ENCODE assay signal across 8 cellular contexts in genomic region chr12:121465921-121466799, GRCh38.
A peak's percentile ranks its signal among the peaks of the same experiment; 100 is the strongest.
DNase-seq lines count a peak whose midpoint lies in the region; ATAC-seq and TF ChIP-seq lines count a peak whose summit lies in the region.

No MANE protein-coding gene starts in this region.

- no peaks in the 10 kb centered on the region for H3K9me2 ChIP-seq in Karpas-422 (replicated peaks; ENCODE audit: insufficient read depth, low read length)
- no peaks in the 10 kb centered on the region for H3K9me2 ChIP-seq in neural cell (ENCODE audit: insufficient read depth, low read length)

- peak overlapping the region; percentile 76 for H3K27ac ChIP-seq in Karpas-422 (ENCODE audit: low read length)
- no peak overlapping the region for H3K27ac ChIP-seq in neural cell (ENCODE audit: low read length)
- H3K27ac ChIP-seq in uterus = peak overlapping the region in 1 of 2 donors; percentile 62

- H3K9me3 ChIP-seq in Karpas-422 (ENCODE audit: low read length) = no peaks in the 10 kb centered on the region
- no peaks in the 10 kb centered on the region for H3K9me3 ChIP-seq in endocrine pancreas (ENCODE audit: control insufficient read depth, low read length)
- H3K9me3 ChIP-seq in neural cell (ENCODE audit: low read length) = no peaks in the 10 kb centered on the region
- no peaks in the 10 kb centered on the region for H3K9me3 ChIP-seq in uterus

- TF ChIP-seq RAD21 in neural cell (conservative IDR thresholded peaks at IDR 0.05) = no peak

- peak; percentile 35 for DNase-seq in ELF-1 (ENCODE audit: low read depth, low spot score)
- DNase-seq in Karpas-422 = peak; percentile 83
- peak; percentile 33 for DNase-seq in activated CD4-positive, alpha-beta T cell treated with anti-CD3 and anti-CD28 coated beads, Interleukin-2, amount 50 U/mL, for 1 hour
- DNase-seq in uterus = no peak
- DNase-seq in NCI-H1092 treated with DMSO at 0.1 percent for 48 hours (lab: John Stamatoyannopoulos, UW) = no peak

- H3K4me3 ChIP-seq in Karpas-422 (ENCODE audit: low read length) (peak overlapping the region; percentile 88), endocrine pancreas (ENCODE audit: control insufficient read depth, insufficient read depth, low read length) (peak overlapping the region; percentile 35), neural cell (ENCODE audit: low read length) (peak overlapping the region; percentile 65), uterus (peak overlapping the region; percentile 20 to 50)

- H3K36me3 ChIP-seq in Karpas-422 (ENCODE audit: insufficient read depth, low read length) = peaks cover 8% of the 10 kb centered on the region; the same call in 1 of the 2 replicates
- no peaks in the 10 kb centered on the region for H3K36me3 ChIP-seq in endocrine pancreas (ENCODE audit: control insufficient read depth, insufficient read depth, low read length)
- H3K36me3 ChIP-seq in neural cell (ENCODE audit: insufficient read depth, low read length) = no peaks in the 10 kb centered on the region
- H3K36me3 ChIP-seq in uterus = no peaks in the 10 kb centered on the region

- H3K4me1 ChIP-seq in Karpas-422 (ENCODE audit: low read length) = peaks cover 23% of the 10 kb centered on the region
- H3K4me1 ChIP-seq in endocrine pancreas (ENCODE audit: control insufficient read depth, insufficient read depth, low read length) = no peaks in the 10 kb centered on the region
- no peaks in the 10 kb centered on the region for H3K4me1 ChIP-seq in uterus

- H3K79me2 ChIP-seq in Karpas-422 (ENCODE audit: low read length) = peaks cover 53% of the 10 kb centered on the region
- peaks cover 29% of the 10 kb centered on the region for H3K79me2 ChIP-seq in neural cell (replicated peaks; ENCODE audit: insufficient read depth, low read length)

- TF ChIP-seq EP300 in neural cell (conservative IDR thresholded peaks at IDR 0.05; ENCODE audit: poor library complexity, severe bottlenecking) = no peak

- TF ChIP-seq CTCF in neural cell (IDR thresholded peaks at IDR 0.05; ENCODE audit: poor library complexity, severe bottlenecking) (no peak), uterus (IDR thresholded peaks at IDR 0.05) (no peak)

- H3K9ac ChIP-seq in Karpas-422 (ENCODE audit: low read length) (peak overlapping the region; percentile 89), endocrine pancreas (ENCODE audit: control insufficient read depth, insufficient read depth, low read length) (peak overlapping the region; percentile 60), neural cell (ENCODE audit: low read length) (peak overlapping the region; percentile 62)

- peak overlapping the region; percentile 47; the same call in 1 of the 2 replicates for H2AFZ ChIP-seq in Karpas-422 (ENCODE audit: low read length)
- no peak overlapping the region for H2AFZ ChIP-seq in neural cell (ENCODE audit: low read depth, low read length)

- H3K27me3 ChIP-seq in Karpas-422 (ENCODE audit: low read length) = no peaks in the 10 kb centered on the region
- no peaks in the 10 kb centered on the region for H3K27me3 ChIP-seq in endocrine pancreas (ENCODE audit: control insufficient read depth, insufficient read depth, low read length)
- H3K27me3 ChIP-seq in neural cell (ENCODE audit: insufficient read depth, low read depth, low read length) = no peaks in the 10 kb centered on the region
- H3K27me3 ChIP-seq in uterus = no peaks in the 10 kb centered on the region

- no peak for TF ChIP-seq POLR2A in uterus (IDR thresholded peaks at IDR 0.05)

- intact Hi-C loops in uterus (cut with DNase I; ENCODE audit: low total_unique reads) = no loop called here

- peaks cover 7% of the 10 kb centered on the region for H3F3A ChIP-seq in neural cell (ENCODE audit: insufficient read depth, low read length, poor library complexity, severe bottlenecking)

- peaks cover 17% of the 10 kb centered on the region for H4K20me1 ChIP-seq in Karpas-422 (ENCODE audit: insufficient read depth, low read depth, low read length)
- H4K20me1 ChIP-seq in neural cell (ENCODE audit: insufficient read depth) = no peaks in the 10 kb centered on the region

- peak overlapping the region; percentile 87 for H3K4me2 ChIP-seq in Karpas-422 (ENCODE audit: low read depth, low read length, poor library complexity, severe bottlenecking)
- H3K4me2 ChIP-seq in neural cell (ENCODE audit: low read length) = peak overlapping the region; percentile 66

- peak; percentile 16 for ATAC-seq in GM21723 (IDR thresholded peaks at IDR 0.05; ENCODE audit: unreplicated experiment)

TF ChIP-seq in neural cell, 6 proteins besides CTCF, POLR2A, EP300 and RAD21:
- TF ChIP-seq EZH2 (IDR thresholded peaks at IDR 0.05; ENCODE audit: borderline replicate concordance, insufficient read depth, low read length, poor library complexity, severe bottlenecking) (no peak), MXI1 (conservative IDR thresholded peaks at IDR 0.05; ENCODE audit: poor library complexity, severe bottlenecking) (peak; percentile 11), REST (IDR thresholded peaks at IDR 0.05; ENCODE audit: borderline replicate concordance) (no peak), POLR2AphosphoS5 (IDR thresholded peaks at IDR 0.05) (no peak)

Comparison
In these comparisons a context has a peak if more than half of its experiments do, and no peak if none do; other contexts are left out.
1. DNase-seq: peak in ELF-1 (single experiment), Karpas-422 (single experiment) and activated CD4-positive, alpha-beta T cell treated with anti-CD3 and anti-CD28 coated beads, Interleukin-2, amount 50 U/mL, for 1 hour (single experiment); none in uterus (0 of 2) and NCI-H1092 treated with DMSO at 0.1 percent for 48 hours (single experiment).
2. H3K4me3 ChIP-seq: peak in every context shown above with its lines; median percentile 88 in Karpas-422; 65 in neural cell; 35 in endocrine pancreas; 35 in uterus.
3. Peak in every context shown above with its lines, with median percentiles within 50 percentile points of each other: H3K9ac ChIP-seq.